In genomic region chr16:68366062-68366461, GRCh38 we compare ENCODE assay signal across 20 cellular contexts.
"Had no signal": no experiment of that assay in that cellular context is flagged by ENCODE, and none has a peak within 500 bp of the region (broad histone marks: within the 10 kb centered on the region; RNA-seq: fewer than 3 reads in every experiment).

No MANE protein-coding gene starts in this region.

- DNase-seq: activated CD4-positive, alpha-beta T cell treated with anti-CD3 and anti-CD28 coated beads for 1 hour; activated CD4-positive, alpha-beta T cell treated with anti-CD3 and anti-CD28 coated beads, Interleukin-2, amount 50 U/mL, for 48 hours; activated CD8-positive, alpha-beta memory T cell treated with anti-CD3 and anti-CD28 coated beads, Interleukin-2, amount 10 ng/mL, durations not matched to agents 7 days and 5 days; activated T-cell treated with anti-CD3 and anti-CD28 coated beads, Interleukin-2, amount 50 U/mL, for 1 hour; amniotic stem cell; central memory CD4-positive, alpha-beta T cell; colonic mucosa; effector CD8-positive, alpha-beta T cell; foreskin keratinocyte; immature natural killer cell; left cardiac atrium; lower lobe of right lung; ovary; stimulated activated naive CD8-positive, alpha-beta T cell treated with anti-CD3 and anti-CD28 coated beads, Interleukin-15, amount 100 ng/mL, for 72 hours; T-cell; T1000; testis; upper lobe of right lung had no signal

- H3K4me3 Mint-ChIP-seq: activated CD8-positive, alpha-beta memory T cell treated with anti-CD3 and anti-CD28 coated beads, Interleukin-2, amount 10 ng/mL, durations not matched to agents 7 days and 5 days; activated naive CD4-positive, alpha-beta T cell treated with anti-CD3 and anti-CD28 coated beads, Interleukin-2, amount 50 U/mL, for 24 hours; immature natural killer cell; mesothelial cell of epicardium; T-cell had no signal

- H3K27me3 ChIP-seq: colonic mucosa, ovary, testis, upper lobe of right lung had no signal

- ATAC-seq: activated CD8-positive, alpha-beta memory T cell treated with anti-CD3 and anti-CD28 coated beads, Interleukin-2, amount 10 ng/mL, durations not matched to agents 7 days and 5 days; foreskin keratinocyte; stimulated activated naive CD8-positive, alpha-beta T cell treated with anti-CD3 and anti-CD28 coated beads, Interleukin-15, amount 100 ng/mL, for 72 hours; T-cell had no signal

- H3K27ac Mint-ChIP-seq: activated CD8-positive, alpha-beta memory T cell treated with anti-CD3 and anti-CD28 coated beads, Interleukin-2, amount 10 ng/mL, durations not matched to agents 7 days and 5 days; activated naive CD4-positive, alpha-beta T cell treated with anti-CD3 and anti-CD28 coated beads, Interleukin-2, amount 50 U/mL, for 24 hours; immature natural killer cell; mesothelial cell of epicardium had no signal

- H3K27me3 Mint-ChIP-seq: activated naive CD4-positive, alpha-beta T cell treated with anti-CD3 and anti-CD28 coated beads, Interleukin-2, amount 50 U/mL, for 24 hours had no signal

- H3K4me3 ChIP-seq: colonic mucosa, lower lobe of right lung, ovary, testis, upper lobe of right lung had no signal

- H3K36me3 Mint-ChIP-seq: activated CD8-positive, alpha-beta memory T cell treated with anti-CD3 and anti-CD28 coated beads, Interleukin-2, amount 10 ng/mL, durations not matched to agents 7 days and 5 days; activated naive CD4-positive, alpha-beta T cell treated with anti-CD3 and anti-CD28 coated beads, Interleukin-2, amount 50 U/mL, for 24 hours; immature natural killer cell; mesothelial cell of epicardium; T-cell had no signal

- H3K27ac ChIP-seq: colonic mucosa, foreskin keratinocyte, lower lobe of right lung, ovary, testis, upper lobe of right lung had no signal

- H3K4me1 ChIP-seq: colonic mucosa, foreskin keratinocyte had no signal

- H3K36me3 ChIP-seq: colonic mucosa, lower lobe of right lung, ovary, upper lobe of right lung had no signal

- H3K9me3 Mint-ChIP-seq: activated naive CD4-positive, alpha-beta T cell treated with anti-CD3 and anti-CD28 coated beads, Interleukin-2, amount 50 U/mL, for 24 hours; immature natural killer cell; mesothelial cell of epicardium; stimulated activated naive CD8-positive, alpha-beta T cell treated with anti-CD3 and anti-CD28 coated beads, Interleukin-15, amount 100 ng/mL, for 72 hours; T-cell had no signal

- H3K9me3 ChIP-seq: colonic mucosa, lower lobe of right lung, ovary, testis, upper lobe of right lung had no signal
